ENCODE assay signal across 30 cellular contexts in genomic region chr1:226277897-226278296, GRCh38. TPM values are rescaled to one million over a fixed set of nuclear protein-coding genes. Genes with fewer than 3 reads are reported as not detected.
"Had no signal": no experiment of that assay in that cellular context is flagged by ENCODE, and none has a peak within 500 bp of the region (broad histone marks: within the 10 kb centered on the region; RNA-seq: fewer than 3 reads in every experiment).

No MANE protein-coding gene starts in this region.

- H3K9me3 Mint-ChIP-seq: stimulated activated effector memory CD8-positive, alpha-beta T cell treated with anti-CD3 and anti-CD28 coated beads, Interleukin-12 subunit alpha, Interleukin-12 subunit beta, amount 100 ng/mL, for 72 hours; stimulated activated memory B cell treated with anti-CD40 and anti-IgM and Interleukin-4, amounts not matched to agents 10 μg/mL and 1 μg/mL and 100 μg/mL, for 72 hours; stimulated activated naive B cell treated with anti-CD40 and anti-IgM and Interleukin-4, amounts not matched to agents 10 μg/mL and 1 μg/mL and 100 μg/mL, for 72 hours; stimulated activated naive CD8-positive, alpha-beta T cell treated with anti-CD3 and anti-CD28 coated beads, Interleukin-15, amount 100 ng/mL, for 72 hours; stimulated activated naive CD8-positive, alpha-beta T cell treated with anti-CD3 and anti-CD28 coated beads, Interleukin-15, Interleukin-2, amounts not matched to agents 100 ng/mL and 50 ng/mL, for 24 hours; type B pancreatic cell had no signal

- H3K4me1 ChIP-seq: suprapubic skin, thyroid gland, tibial nerve, transverse colon, upper lobe of right lung, uterus, vagina had no signal

- H3K27me3 Mint-ChIP-seq: stimulated activated memory B cell treated with anti-CD40 and anti-IgM and Interleukin-4, amounts not matched to agents 10 μg/mL and 1 μg/mL and 100 μg/mL, for 72 hours; stimulated activated naive B cell treated with anti-CD40 and anti-IgM and Interleukin-4, amounts not matched to agents 10 μg/mL and 1 μg/mL and 100 μg/mL, for 72 hours; stimulated activated naive CD8-positive, alpha-beta T cell treated with anti-CD3 and anti-CD28 coated beads, Interleukin-15, amount 100 ng/mL, for 72 hours; stimulated activated naive CD8-positive, alpha-beta T cell treated with anti-CD3 and anti-CD28 coated beads, Interleukin-15, Interleukin-2, amounts not matched to agents 100 ng/mL and 50 ng/mL, for 24 hours; type B pancreatic cell had no signal

- H3K27ac Mint-ChIP-seq: stimulated activated effector memory CD8-positive, alpha-beta T cell treated with anti-CD3 and anti-CD28 coated beads, Interleukin-12 subunit alpha, Interleukin-12 subunit beta, amount 100 ng/mL, for 72 hours; stimulated activated memory B cell treated with anti-CD40 and anti-IgM and Interleukin-4, amounts not matched to agents 10 μg/mL and 1 μg/mL and 100 μg/mL, for 72 hours; stimulated activated naive B cell treated with anti-CD40 and anti-IgM and Interleukin-4, amounts not matched to agents 10 μg/mL and 1 μg/mL and 100 μg/mL, for 72 hours; stimulated activated naive CD8-positive, alpha-beta T cell treated with anti-CD3 and anti-CD28 coated beads, Interleukin-15, amount 100 ng/mL, for 72 hours; stimulated activated naive CD8-positive, alpha-beta T cell treated with anti-CD3 and anti-CD28 coated beads, Interleukin-15, Interleukin-2, amounts not matched to agents 100 ng/mL and 50 ng/mL, for 24 hours; type B pancreatic cell had no signal

- H3K27me3 ChIP-seq: stomach, suprapubic skin, testis, thyroid gland, tibial artery, tibial nerve, transverse colon, upper lobe of left lung, upper lobe of right lung, uterus, vagina had no signal

- FAIRE-seq: urothelium cell line had no signal

- H3K4me1 Mint-ChIP-seq: stimulated activated effector memory CD8-positive, alpha-beta T cell treated with anti-CD3 and anti-CD28 coated beads, Interleukin-12 subunit alpha, Interleukin-12 subunit beta, amount 100 ng/mL, for 72 hours; stimulated activated naive CD8-positive, alpha-beta T cell treated with anti-CD3 and anti-CD28 coated beads, Interleukin-15, amount 100 ng/mL, for 72 hours had no signal

- H3K36me3 ChIP-seq: stomach, suprapubic skin, thoracic aorta, thyroid gland, tibial artery, transverse colon, upper lobe of left lung, upper lobe of right lung, uterus, vagina had no signal

- DNase-seq: stimulated activated CD4-positive, alpha-beta T cell treated with anti-CD3 and anti-CD28 coated beads, Interleukin-2, amount 100 ng/mL, for 48 hours; stimulated activated CD4-positive, alpha-beta T cell treated with anti-CD3 and anti-CD28 coated beads, Interleukin-4, amount 100 ng/mL, for 1 hour; stimulated activated CD4-positive, alpha-beta T cell treated with anti-CD3 and anti-CD28 coated beads, Interleukin-4, amount 100 ng/mL, for 24 hours; stimulated activated CD4-positive, alpha-beta T cell treated with anti-CD3 and anti-CD28 coated beads, Interleukin-4, amount 100 ng/mL, for 4 hours; stimulated activated CD8-positive, alpha-beta memory T cell treated with anti-CD3 and anti-CD28 coated beads, Interleukin-4, amount 100 ng/mL, for 48 hours; stimulated activated naive B cell treated with anti-CD40 and anti-IgM and Interleukin-4, amounts not matched to agents 10 μg/mL and 1 μg/mL and 100 μg/mL, for 72 hours; stimulated activated naive CD4-positive, alpha-beta T cell; stimulated activated naive CD4-positive, alpha-beta T cell treated with Interleukin-2 at 50 U/mL for 16 hours; stimulated activated naive CD8-positive, alpha-beta T cell treated with anti-CD3 and anti-CD28 coated beads, Interleukin-15, amount 100 ng/mL, for 72 hours; stimulated activated naive CD8-positive, alpha-beta T cell treated with anti-CD3 and anti-CD28 coated beads, Interleukin-15, Interleukin-2, amounts not matched to agents 100 U/mL and 50 U/mL, for 24 hours; stomach; substantia nigra; testis; thyroid gland; tibial artery; transverse colon; upper lobe of left lung; upper lobe of right lung; uterus had no signal

- H3K27ac ChIP-seq: stomach, suprapubic skin, testis, thoracic aorta, thyroid gland, tibial artery, tibial nerve, transverse colon, upper lobe of left lung, upper lobe of right lung, uterus, vagina had no signal

- ATAC-seq: stimulated activated effector memory CD8-positive, alpha-beta T cell treated with anti-CD3 and anti-CD28 coated beads, Interleukin-12 subunit alpha, Interleukin-12 subunit beta, amount 100 ng/mL, for 72 hours; stimulated activated memory B cell treated with anti-CD40 and anti-IgM and Interleukin-4, amounts not matched to agents 10 μg/mL and 1 μg/mL and 100 μg/mL, for 72 hours; stimulated activated naive B cell treated with anti-CD40 and anti-IgM and Interleukin-4, amounts not matched to agents 10 μg/mL and 1 μg/mL and 100 μg/mL, for 72 hours; stimulated activated naive CD8-positive, alpha-beta T cell treated with anti-CD3 and anti-CD28 coated beads, Interleukin-15, amount 100 ng/mL, for 72 hours; stimulated activated naive CD8-positive, alpha-beta T cell treated with anti-CD3 and anti-CD28 coated beads, Interleukin-15, Interleukin-2, amounts not matched to agents 100 U/mL and 50 U/mL, for 24 hours; upper lobe of right lung had no signal

- H3K4me3 Mint-ChIP-seq: stimulated activated effector memory CD8-positive, alpha-beta T cell treated with anti-CD3 and anti-CD28 coated beads, Interleukin-12 subunit alpha, Interleukin-12 subunit beta, amount 100 ng/mL, for 72 hours; stimulated activated memory B cell treated with anti-CD40 and anti-IgM and Interleukin-4, amounts not matched to agents 10 μg/mL and 1 μg/mL and 100 μg/mL, for 72 hours; stimulated activated naive B cell treated with anti-CD40 and anti-IgM and Interleukin-4, amounts not matched to agents 10 μg/mL and 1 μg/mL and 100 μg/mL, for 72 hours; stimulated activated naive CD8-positive, alpha-beta T cell treated with anti-CD3 and anti-CD28 coated beads, Interleukin-15, amount 100 ng/mL, for 72 hours; stimulated activated naive CD8-positive, alpha-beta T cell treated with anti-CD3 and anti-CD28 coated beads, Interleukin-15, Interleukin-2, amounts not matched to agents 100 ng/mL and 50 ng/mL, for 24 hours; type B pancreatic cell had no signal

- H3K4me3 ChIP-seq: stomach, suprapubic skin, testis, thoracic aorta, thyroid gland, tibial artery, tibial nerve, transverse colon, upper lobe of left lung, upper lobe of right lung, uterus, vagina had no signal

- H3K9me3 ChIP-seq: stomach, suprapubic skin, testis, thoracic aorta, thyroid gland, tibial artery, tibial nerve, transverse colon, upper lobe of left lung, upper lobe of right lung, uterus, vagina had no signal

RNA-seq across cellular contexts. Expression of gene MIXL1, which starts 54.4 kb away (rescaled TPM):
- total RNA-seq: stomach, subcutaneous adipose tissue, thoracic aorta, thyroid gland, tibial nerve, upper lobe of right lung, urinary bladder, uterus, vagina had no signal
